In genomic region chr1:43129334-43129733, GRCh38 we compare ENCODE assay signal across 24 cellular contexts. TPM values are rescaled to one million over a fixed set of nuclear protein-coding genes. Genes with fewer than 3 reads are reported as not detected.
"Had no signal": no experiment of that assay in that cellular context is flagged by ENCODE, and none has a peak within 500 bp of the region (broad histone marks: within the 10 kb centered on the region; RNA-seq: fewer than 3 reads in every experiment).

No MANE protein-coding gene starts in this region.

- H3K4me2 ChIP-seq: hepatocyte, smooth muscle cell had no signal

- H3K9me3 ChIP-seq: left ventricle myocardium inferior, pancreas, prostate gland, right atrium auricular region, right lobe of liver, transverse colon, upper lobe of left lung, vagina had no signal

- H2AFZ ChIP-seq: hepatocyte had no signal

- H3K4me1 ChIP-seq: left ventricle myocardium inferior, pancreas, prostate gland, right atrium auricular region, right lobe of liver, transverse colon, vagina had no signal

- H3K27me3 ChIP-seq: hepatocyte, pancreas, right atrium auricular region, right lobe of liver, upper lobe of left lung, vagina had no signal

- H3K4me3 ChIP-seq: hepatocyte, left ventricle myocardium inferior, lung, pancreas, prostate gland, right atrium auricular region, right lobe of liver, smooth muscle cell, transverse colon, upper lobe of left lung, vagina had no signal

- H3K27ac ChIP-seq: hepatocyte, left ventricle myocardium inferior, pancreas, prostate gland, right atrium auricular region, right lobe of liver, transverse colon, upper lobe of left lung, vagina had no signal

- H3K79me2 ChIP-seq: hepatocyte had no signal

- DNase-seq: islet precursor cell; left ventricle myocardium inferior; naive B cell; natural killer cell; nucleus accumbens; pancreas; posterior cingulate gyrus; right lobe of liver; stimulated activated CD4-positive, alpha-beta T cell treated with anti-CD3 and anti-CD28 coated beads, Interleukin-1b, Interleukin-23, amount 100 ng/mL, for 48 hours; stimulated activated CD4-positive, alpha-beta T cell treated with anti-CD3 and anti-CD28 coated beads, Interleukin-2, amount 100 ng/mL, for 48 hours; stimulated activated CD4-positive, alpha-beta T cell treated with anti-CD3 and anti-CD28 coated beads, Interleukin-4, amount 100 ng/mL, for 4 hours; stimulated activated CD8-positive, alpha-beta memory T cell treated with anti-CD3 and anti-CD28 coated beads, Interleukin-4, amount 100 ng/mL, for 48 hours; stimulated activated naive CD4-positive, alpha-beta T cell treated with Interleukin-2 at 50 U/mL for 16 hours; stimulated activated naive CD8-positive, alpha-beta T cell treated with anti-CD3 and anti-CD28 coated beads, Interleukin-15, amount 100 ng/mL, for 72 hours; substantia nigra; transverse colon; upper lobe of left lung had no signal

- H3K36me3 ChIP-seq: left ventricle myocardium inferior, pancreas, prostate gland, right atrium auricular region, right lobe of liver, transverse colon, upper lobe of left lung, vagina had no signal

- ATAC-seq: natural killer cell; pancreas; right lobe of liver; stimulated activated memory B cell treated with anti-CD40 and anti-IgM and Interleukin-4, amounts not matched to agents 10 μg/mL and 1 μg/mL and 100 μg/mL, for 72 hours; stimulated activated naive CD8-positive, alpha-beta T cell treated with anti-CD3 and anti-CD28 coated beads, Interleukin-15, amount 100 ng/mL, for 72 hours had no signal

RNA-seq across cellular contexts. Expression of gene CFAP57, which starts 42.8 kb away (rescaled TPM):
- total RNA-seq: left ventricle myocardium inferior, right lobe of liver, smooth muscle cell, transverse colon, vagina had no signal
